In genomic region chr12:57216931-57217871, GRCh38 we compare ENCODE assay signal across 8 cellular contexts. TPM values are rescaled to one million over a fixed set of nuclear protein-coding genes. Genes with fewer than 3 reads are reported as not detected.
DNase-seq lines count a peak whose midpoint lies in the region; ATAC-seq and TF ChIP-seq lines count a peak whose summit lies in the region.

No MANE protein-coding gene starts in this region.

- TF ChIP-seq CTCF in retinal pigment epithelial cell (conservative IDR thresholded peaks at IDR 0.05; ENCODE audit: low read depth, low read length): no peak

- H3K9me3 ChIP-seq in endocrine pancreas (ENCODE audit: control insufficient read depth, low read length): no peaks in the 10 kb centered on the region

- peaks cover 8% of the 10 kb centered on the region for H3K27me3 ChIP-seq in endocrine pancreas (ENCODE audit: control insufficient read depth, insufficient read depth, low read length)

- H3K4me3 ChIP-seq in endocrine pancreas (ENCODE audit: control insufficient read depth, insufficient read depth, low read length) (no peak overlapping the region), retinal pigment epithelial cell (ENCODE audit: low read length) (peak overlapping the region; percentile 32)

- no peaks in the 10 kb centered on the region for H3K36me3 ChIP-seq in endocrine pancreas (ENCODE audit: control insufficient read depth, insufficient read depth, low read length)

- H3K4me1 ChIP-seq in endocrine pancreas (ENCODE audit: control insufficient read depth, insufficient read depth, low read length): no peaks in the 10 kb centered on the region

- DNase-seq in activated CD4-positive, alpha-beta T cell treated with anti-CD3 and anti-CD28 coated beads for 48 hours: peak; percentile 27
- no peak for DNase-seq in activated CD4-positive, alpha-beta T cell treated with anti-CD3 and anti-CD28 coated beads for 4 hours
- DNase-seq in RKO (ENCODE audit: low spot score) (peak; percentile 39), retinal pigment epithelial cell (ENCODE audit: low read depth) (no peak), AG20443 (ENCODE audit: low spot score) (no peak), cerebellum (ENCODE audit: low spot score) (no peak)

- H3K9ac ChIP-seq in endocrine pancreas (ENCODE audit: control insufficient read depth, insufficient read depth, low read length): peak overlapping the region; percentile 5

- ATAC-seq in HG03135 (IDR thresholded peaks at IDR 0.05; ENCODE audit: unreplicated experiment): no peak

RNA-seq across cellular contexts. Expression of gene NXPH4, which starts 0.6 kb away (rescaled TPM):
- 11.0 TPM for total RNA-seq in cerebellum

RNA-seq across cellular contexts. Expression of gene SHMT2, which starts 12.3 kb away (rescaled TPM):
- 34.8 TPM for total RNA-seq in cerebellum

RNA-seq across cellular contexts. Expression of gene STAC3, which starts 33.8 kb away (rescaled TPM):
- total RNA-seq in cerebellum: 0.54 TPM

Comparison
In these comparisons a context has a peak if more than half of its experiments do, and no peak if none do; other contexts are left out.
1. DNase-seq: peak in activated CD4-positive, alpha-beta T cell treated with anti-CD3 and anti-CD28 coated beads for 48 hours (single experiment) and RKO (single experiment); none in activated CD4-positive, alpha-beta T cell treated with anti-CD3 and anti-CD28 coated beads for 4 hours (0 of 2), retinal pigment epithelial cell (single experiment), AG20443 (single experiment) and cerebellum (single experiment).